Comparison of ENCODE assay signal across 8 cellular contexts in genomic region chr6:144285798-144286502, GRCh38. TPM values are rescaled to one million over a fixed set of nuclear protein-coding genes. Genes with fewer than 3 reads are reported as not detected.
DNase-seq lines count a peak whose midpoint lies in the region; ATAC-seq and TF ChIP-seq lines count a peak whose summit lies in the region.

No MANE protein-coding gene starts in this region.

- H3K36me3 ChIP-seq in neuronal stem cell (replicated peaks in 1 of 2; ENCODE audit: control insufficient read depth in 2 of 2, insufficient read depth in 2 of 2, low read length in 2 of 2): peaks cover under 1% of the 10 kb centered on the region in 2 donors

- peaks cover 5% of the 10 kb centered on the region for H3K27me3 Mint-ChIP-seq in activated naive CD4-positive, alpha-beta T cell treated with anti-CD3 and anti-CD28 coated beads, Interleukin-2, amount 50 U/mL, for 24 hours
- peaks cover 7% of the 10 kb centered on the region for H3K27me3 Mint-ChIP-seq in glutamatergic neuron (ENCODE audit: unreplicated experiment)

- H4K91ac ChIP-seq in neuronal stem cell (ENCODE audit: low read depth, low read length, poor library complexity): no peak overlapping the region

- no peaks in the 10 kb centered on the region for H3K9me3 ChIP-seq in neuronal stem cell (replicated peaks in 1 of 2; ENCODE audit: control insufficient read depth in 2 of 2, insufficient read depth in 1 of 2, low read depth in 1 of 2, low read length in 2 of 2)

- DNase-seq in RKO (ENCODE audit: low spot score) (peak; percentile 65), glutamatergic neuron (peak; percentile 60), neuronal stem cell (ENCODE audit: low spot score) (no peak), NCI-H2171 treated with DMSO at 0.1 percent for 48 hours (lab: John Stamatoyannopoulos, UW) (no peak)

- peak overlapping the region; percentile 99 for H3K27ac ChIP-seq in neuronal stem cell (replicated peaks; ENCODE audit: low read length)

- H3K4me3 ChIP-seq in neuronal stem cell (ENCODE audit: low read length in 2 of 2): peak overlapping the region; percentile 93 to 98

- ATAC-seq in GM18498 (IDR thresholded peaks at IDR 0.05; ENCODE audit: unreplicated experiment): peak; percentile 42
- peak; percentile 60 for ATAC-seq in HG02798 (IDR thresholded peaks at IDR 0.05; ENCODE audit: poor library complexity, unreplicated experiment)
- no peak for ATAC-seq in GM18858 (IDR thresholded peaks at IDR 0.05; ENCODE audit: unreplicated experiment)

- H3K79me1 ChIP-seq in neuronal stem cell (ENCODE audit: low read depth, low read length): peaks cover 12% of the 10 kb centered on the region

- H3K18ac ChIP-seq in neuronal stem cell (ENCODE audit: low read length): peak overlapping the region; percentile 97

- peak overlapping the region; percentile 99 for H2AFZ ChIP-seq in neuronal stem cell (ENCODE audit: low read length)

- peaks cover 19% of the 10 kb centered on the region for H3K4me1 Mint-ChIP-seq in activated naive CD4-positive, alpha-beta T cell treated with anti-CD3 and anti-CD28 coated beads, Interleukin-2, amount 50 U/mL, for 24 hours
- peaks cover 5% of the 10 kb centered on the region for H3K4me1 Mint-ChIP-seq in glutamatergic neuron (ENCODE audit: low read depth, unreplicated experiment)

- peak overlapping the region; percentile 94 for H3K9ac ChIP-seq in neuronal stem cell (ENCODE audit: low read depth, low read length, poor library complexity)

- H3K27me3 ChIP-seq in neuronal stem cell (ENCODE audit: control insufficient read depth in 3 of 3, insufficient read depth in 3 of 3, low read depth in 1 of 3, low read length in 3 of 3): no peaks in the 10 kb centered on the region

- WGBS in neuronal stem cell (ENCODE audit: extremely low coverage in 2 of 2, insufficient read length in 2 of 2, insufficient replicate concordance in 1 of 2), 2 donors: no CpG with 5 or more reads among the region's 51 CpGs

- H3K14ac ChIP-seq in neuronal stem cell (ENCODE audit: low read length): peak overlapping the region; percentile 94

- peak overlapping the region; percentile 65 for H2BK15ac ChIP-seq in neuronal stem cell (ENCODE audit: low read length)

- H3K4me3 Mint-ChIP-seq in activated naive CD4-positive, alpha-beta T cell treated with anti-CD3 and anti-CD28 coated beads, Interleukin-2, amount 50 U/mL, for 24 hours: peak overlapping the region; percentile 97
- H3K4me3 Mint-ChIP-seq in glutamatergic neuron (ENCODE audit: unreplicated experiment): peak overlapping the region; percentile 98

- H3K4me2 ChIP-seq in neuronal stem cell (ENCODE audit: insufficient read depth, low read length, poor library complexity, severe bottlenecking): peak overlapping the region; percentile 81

- no peak overlapping the region for H4K8ac ChIP-seq in neuronal stem cell (ENCODE audit: low read depth, low read length)

- peak overlapping the region; percentile 46 for H2BK5ac ChIP-seq in neuronal stem cell (ENCODE audit: low read length)

- H3K4ac ChIP-seq in neuronal stem cell (ENCODE audit: low read length): no peak overlapping the region

- TF ChIP-seq CTCF in glutamatergic neuron (IDR thresholded peaks at IDR 0.05; ENCODE audit: partially characterized antibody, unreplicated experiment): no peak

- peak overlapping the region; percentile 95 for H2BK120ac ChIP-seq in neuronal stem cell (ENCODE audit: low read depth, low read length)

- H3K27ac Mint-ChIP-seq in activated naive CD4-positive, alpha-beta T cell treated with anti-CD3 and anti-CD28 coated beads, Interleukin-2, amount 50 U/mL, for 24 hours: peak overlapping the region; percentile 55
- peak overlapping the region; percentile 38 for H3K27ac Mint-ChIP-seq in glutamatergic neuron (ENCODE audit: unreplicated experiment)

- peaks cover 2 to 6% of the 10 kb centered on the region in 2 donors for H3K4me1 ChIP-seq in neuronal stem cell (ENCODE audit: control insufficient read depth in 2 of 2, insufficient read depth in 1 of 2, low read depth in 1 of 2, low read length in 2 of 2)

- no peaks in the 10 kb centered on the region for H3K36me3 Mint-ChIP-seq in activated naive CD4-positive, alpha-beta T cell treated with anti-CD3 and anti-CD28 coated beads, Interleukin-2, amount 50 U/mL, for 24 hours
- peaks cover 4% of the 10 kb centered on the region for H3K36me3 Mint-ChIP-seq in glutamatergic neuron (ENCODE audit: unreplicated experiment)

- peak overlapping the region; percentile 82 for H2BK12ac ChIP-seq in neuronal stem cell (ENCODE audit: low read length)

- peak overlapping the region; percentile 37 for H3K23ac ChIP-seq in neuronal stem cell (ENCODE audit: low read depth, low read length, poor library complexity)

- peak overlapping the region; percentile 1 for H2AK5ac ChIP-seq in neuronal stem cell (ENCODE audit: low read depth, low read length)

- H3K9me3 Mint-ChIP-seq in activated naive CD4-positive, alpha-beta T cell treated with anti-CD3 and anti-CD28 coated beads, Interleukin-2, amount 50 U/mL, for 24 hours: no peaks in the 10 kb centered on the region
- H3K9me3 Mint-ChIP-seq in glutamatergic neuron (ENCODE audit: unreplicated experiment): peaks cover 4% of the 10 kb centered on the region

RNA-seq across cellular contexts. Expression of gene UTRN, which starts 0.8 kb away (rescaled TPM):
- 24.3 TPM for total RNA-seq in glutamatergic neuron (ENCODE audit: unreplicated experiment)
- 13.3 TPM for polyA plus RNA-seq in neuronal stem cell (2013, experiment 1 of 2)
- 12.3 TPM for polyA plus RNA-seq in neuronal stem cell (2013, experiment 2 of 2)

Comparison
In these comparisons a context has a peak if more than half of its experiments do, and no peak if none do; other contexts are left out.
1. DNase-seq: peak in RKO (single experiment) and glutamatergic neuron (single experiment); none in neuronal stem cell (single experiment) and NCI-H2171 treated with DMSO at 0.1 percent for 48 hours (single experiment).